Comparison of ENCODE assay signal across 16 cellular contexts in genomic region chr16:73616186-73616585, GRCh38.
DNase-seq lines count a peak whose midpoint lies in the region; ATAC-seq and TF ChIP-seq lines count a peak whose summit lies in the region.
"Had no signal": no experiment of that assay in that cellular context is flagged by ENCODE, and none has a peak within 500 bp of the region (broad histone marks: within the 10 kb centered on the region; RNA-seq: fewer than 3 reads in every experiment).

No MANE protein-coding gene starts in this region.

- peaks cover 35% of the 10 kb centered on the region for H3K4me1 Mint-ChIP-seq in nephron
- H3K4me1 Mint-ChIP-seq: activated naive CD8-positive, alpha-beta T cell treated with anti-CD3 and anti-CD28 coated beads, Interleukin-2, amount 10 ng/mL, durations not matched to agents 7 days and 5 days had no signal

- H3K27me3 Mint-ChIP-seq in nephron (ENCODE audit: low read depth) = no peaks in the 10 kb centered on the region
- H3K27me3 Mint-ChIP-seq: activated naive CD8-positive, alpha-beta T cell treated with anti-CD3 and anti-CD28 coated beads, Interleukin-2, amount 10 ng/mL, durations not matched to agents 7 days and 5 days; effector memory CD8-positive, alpha-beta T cell had no signal

- no peaks in the 10 kb centered on the region for H3K36me3 Mint-ChIP-seq in nephron (ENCODE audit: low read depth)
- H3K36me3 Mint-ChIP-seq: activated naive CD8-positive, alpha-beta T cell treated with anti-CD3 and anti-CD28 coated beads, Interleukin-2, amount 10 ng/mL, durations not matched to agents 7 days and 5 days had no signal

- DNase-seq in NCI-H1417 (lab: John Stamatoyannopoulos, UW) (peak; percentile 11 to 64 (median 33)), NCI-H1417 treated with DMSO at 0.1 percent for 48 hours (lab: John Stamatoyannopoulos, UW) (no peak), NAMALWA (ENCODE audit: low spot score) (peak; percentile 16), RPMI7951 (ENCODE audit: low read depth) (peak; percentile 49)
- no peak for DNase-seq in activated CD4-positive, alpha-beta T cell treated with anti-CD3 and anti-CD28 coated beads for 1 hour
- DNase-seq: activated CD4-positive, CD25-positive, alpha-beta regulatory T cell treated with anti-CD3 and anti-CD28 coated beads, Interleukin-2, amount 50 U/mL, for 72 hours; activated naive CD8-positive, alpha-beta T cell treated with anti-CD3 and anti-CD28 coated beads, Interleukin-2, amount 10 ng/mL, durations not matched to agents 7 days and 5 days; CD4-positive, alpha-beta T cell; effector memory CD8-positive, alpha-beta T cell; foreskin fibroblast; NCI-H187 treated with DMSO at 0.1 percent for 48 hours; PC-3; stimulated activated CD4-positive, alpha-beta T cell treated with anti-CD3 and anti-CD28 coated beads, Interleukin-4, amount 100 ng/mL, for 24 hours had no signal

- ATAC-seq in HG03108 (IDR thresholded peaks at IDR 0.05; ENCODE audit: unreplicated experiment) = no peak
- ATAC-seq in HG03196 (IDR thresholded peaks at IDR 0.05; ENCODE audit: unreplicated experiment) = no peak
- ATAC-seq: effector memory CD8-positive, alpha-beta T cell; PC-3 had no signal

- H3K9me3 Mint-ChIP-seq in nephron = no peaks in the 10 kb centered on the region

- peak overlapping the region; percentile 18 to 34 (median 31) for H3K27ac Mint-ChIP-seq in nephron
- H3K27ac Mint-ChIP-seq: activated naive CD8-positive, alpha-beta T cell treated with anti-CD3 and anti-CD28 coated beads, Interleukin-2, amount 10 ng/mL, durations not matched to agents 7 days and 5 days; CD4-positive, alpha-beta T cell; effector memory CD8-positive, alpha-beta T cell had no signal

- H3K4me3 Mint-ChIP-seq in nephron = no peak overlapping the region
- H3K4me3 Mint-ChIP-seq: activated naive CD8-positive, alpha-beta T cell treated with anti-CD3 and anti-CD28 coated beads, Interleukin-2, amount 10 ng/mL, durations not matched to agents 7 days and 5 days; CD4-positive, alpha-beta T cell; effector memory CD8-positive, alpha-beta T cell had no signal

- TF ChIP-seq CTCF in nephron (IDR thresholded peaks at IDR 0.05; ENCODE audit: unreplicated experiment in 3 of 3) = no peak

Comparison
In these comparisons a context has a peak if more than half of its experiments do, and no peak if none do; other contexts are left out.
1. DNase-seq: peak in NCI-H1417 (3 of 3), NAMALWA (single experiment) and RPMI7951 (single experiment); none in NCI-H1417 treated with DMSO at 0.1 percent for 48 hours (single experiment) and activated CD4-positive, alpha-beta T cell treated with anti-CD3 and anti-CD28 coated beads for 1 hour (single experiment).